In the genomic region with DNA sequence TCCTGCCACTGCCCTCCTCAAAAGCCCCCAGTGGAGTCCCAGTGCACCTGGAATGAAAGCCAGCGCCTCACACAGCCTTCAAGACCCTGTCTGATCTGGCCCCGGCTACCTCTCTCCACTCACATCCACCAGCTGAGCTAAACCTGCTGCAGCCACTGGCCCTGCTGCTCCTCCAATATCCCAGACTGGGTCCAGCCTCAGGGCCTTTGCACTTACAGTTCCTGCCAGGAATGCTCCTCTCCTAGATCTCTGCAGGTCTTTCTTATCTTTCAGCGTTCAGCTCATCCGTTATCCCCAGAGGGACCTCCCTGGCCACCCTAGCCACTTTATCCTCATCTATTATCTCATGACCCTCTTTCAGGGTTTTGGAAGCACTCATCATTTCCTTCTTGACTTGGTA, we compare ENCODE assay signal across 18 cellular contexts.
DNase-seq lines count a peak whose midpoint lies in the region; ATAC-seq and TF ChIP-seq lines count a peak whose summit lies in the region.
"Had no signal": no experiment of that assay in that cellular context is flagged by ENCODE, and none has a peak within 500 bp of the region (broad histone marks: within the 10 kb centered on the region; RNA-seq: fewer than 3 reads in every experiment).

No MANE protein-coding gene starts in this region.

- H3K4me1 ChIP-seq in esophagus muscularis mucosa (peaks cover 25 to 100% (median 99%) of the 10 kb centered on the region in 4 donors), rectal smooth muscle tissue (ENCODE audit: control insufficient read depth, insufficient read depth, low read length) (peaks cover 69% of the 10 kb centered on the region), uterus (peaks cover 0 to 7% of the 10 kb centered on the region in 2 donors)
- H3K4me1 ChIP-seq: A549 had no signal

- no peak overlapping the region for H3K9ac ChIP-seq in rectal smooth muscle tissue (ENCODE audit: low read length)
- H3K9ac ChIP-seq: BLaER1 treated with 17β-estradiol and CSF1 and Interleukin-3, amounts not matched to agents 10 nM and 100 nM had no signal

- H3K4me3 ChIP-seq in esophagus muscularis mucosa, result no peak overlapping the region
- no peak overlapping the region for H3K4me3 ChIP-seq in rectal smooth muscle tissue (ENCODE audit: low read length)
- no peak overlapping the region for H3K4me3 ChIP-seq in uterus
- H3K4me3 ChIP-seq: A549; BLaER1 treated with 17β-estradiol and CSF1 and Interleukin-3, amounts not matched to agents 10 nM and 100 nM; GM23338; K562 had no signal

- TF ChIP-seq POLR2A in esophagus muscularis mucosa (IDR thresholded peaks at IDR 0.05; ENCODE audit: low read depth) (no peak), uterus (IDR thresholded peaks at IDR 0.05) (no peak)

- no peak for TF ChIP-seq CTCF in esophagus muscularis mucosa (IDR thresholded peaks at IDR 0.05)
- no peak for TF ChIP-seq CTCF in uterus (IDR thresholded peaks at IDR 0.05)

- H3K36me3 ChIP-seq in esophagus muscularis mucosa (peaks cover 0 to 2% (median 0%) of the 10 kb centered on the region in 4 donors), rectal smooth muscle tissue (ENCODE audit: control insufficient read depth, insufficient read depth, low read length) (no peaks in the 10 kb centered on the region), uterus (no peaks in the 10 kb centered on the region)
- H3K36me3 ChIP-seq: BLaER1 treated with 17β-estradiol and CSF1 and Interleukin-3, amounts not matched to agents 10 nM and 100 nM had no signal

- no peaks in the 10 kb centered on the region for H3K9me3 ChIP-seq in esophagus muscularis mucosa
- no peaks in the 10 kb centered on the region for H3K9me3 ChIP-seq in uterus
- H3K9me3 ChIP-seq: A549; BLaER1 treated with 17β-estradiol and CSF1 and Interleukin-3, amounts not matched to agents 10 nM and 100 nM had no signal

- WGBS in esophagus muscularis mucosa, result 96% methylated on average over 4 of the region's 4 CpGs

- H3K27ac ChIP-seq in esophagus muscularis mucosa (replicated peaks in 1 of 4) (peak overlapping the region; percentile 79 to 91 (median 82)), rectal smooth muscle tissue (ENCODE audit: low read depth, low read length) (peak overlapping the region; percentile 94), uterus (peak overlapping the region; percentile 84 to 85)
- H3K27ac ChIP-seq: 22Rv1; A549; BLaER1 treated with 17β-estradiol and CSF1 and Interleukin-3, amounts not matched to agents 10 nM and 100 nM had no signal

- intact Hi-C loops in esophagus muscularis mucosa (cut with DNase I) (no loop called here), uterus (cut with DNase I; ENCODE audit: low total_unique reads) (no loop called here)

- peak; percentile 14 for DNase-seq in ELF-1 (ENCODE audit: low read depth, low spot score)
- DNase-seq in esophagus muscularis mucosa (ENCODE audit: extremely low spot score), result no peak
- no peak for DNase-seq in uterus
- DNase-seq in OCI-M1 (lab: John Stamatoyannopoulos, UW), result no peak
- DNase-seq in EL, result no peak
- DNase-seq: CD8-positive, alpha-beta T cell; COR-L47; GF-D8; HCEC 1CT; HFFc6; IMR-90 had no signal

- no peak for TF ChIP-seq EP300 in esophagus muscularis mucosa (IDR thresholded peaks at IDR 0.05)

- H3K27me3 ChIP-seq in esophagus muscularis mucosa (no peaks in the 10 kb centered on the region), rectal smooth muscle tissue (ENCODE audit: control insufficient read depth, insufficient read depth, low read length) (no peaks in the 10 kb centered on the region), uterus (no peaks in the 10 kb centered on the region)
- H3K27me3 ChIP-seq: BLaER1 treated with 17β-estradiol and CSF1 and Interleukin-3, amounts not matched to agents 10 nM and 100 nM had no signal

- no peak for ATAC-seq in HG03442 (IDR thresholded peaks at IDR 0.05; ENCODE audit: unreplicated experiment)
- ATAC-seq: A549; CD8-positive, alpha-beta T cell; GM23338; K562 had no signal
